ENCODE assay signal across 1 cellular context in the genomic region with DNA sequence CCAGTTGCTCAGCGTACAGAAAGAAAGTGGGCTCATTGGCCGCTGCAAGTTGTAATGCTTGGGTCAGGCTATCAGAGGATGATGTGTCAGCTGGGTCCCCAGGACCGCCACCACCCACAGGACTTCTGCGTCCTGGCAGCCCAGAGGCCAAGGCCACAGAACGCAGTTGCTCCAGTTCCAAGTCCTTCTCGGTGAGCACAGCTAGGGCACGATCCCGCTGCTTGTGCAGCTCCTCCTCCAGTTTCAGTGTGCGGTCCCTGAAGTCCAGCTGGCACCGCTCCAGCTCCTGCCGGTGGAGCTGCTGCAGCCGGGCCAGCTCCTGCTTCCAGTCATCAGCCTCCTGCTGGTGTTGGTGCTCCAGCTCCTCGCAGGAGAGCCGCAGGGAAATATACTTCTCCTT.
TF ChIP-seq lines count a peak whose summit lies in the region.

No MANE protein-coding gene starts in this region.

TF ChIP-seq in HepG2, 621 proteins besides CTCF, POLR2A, EP300 and RAD21 (continued from another document and continues in another):
- TF ChIP-seq, protein P1, sequence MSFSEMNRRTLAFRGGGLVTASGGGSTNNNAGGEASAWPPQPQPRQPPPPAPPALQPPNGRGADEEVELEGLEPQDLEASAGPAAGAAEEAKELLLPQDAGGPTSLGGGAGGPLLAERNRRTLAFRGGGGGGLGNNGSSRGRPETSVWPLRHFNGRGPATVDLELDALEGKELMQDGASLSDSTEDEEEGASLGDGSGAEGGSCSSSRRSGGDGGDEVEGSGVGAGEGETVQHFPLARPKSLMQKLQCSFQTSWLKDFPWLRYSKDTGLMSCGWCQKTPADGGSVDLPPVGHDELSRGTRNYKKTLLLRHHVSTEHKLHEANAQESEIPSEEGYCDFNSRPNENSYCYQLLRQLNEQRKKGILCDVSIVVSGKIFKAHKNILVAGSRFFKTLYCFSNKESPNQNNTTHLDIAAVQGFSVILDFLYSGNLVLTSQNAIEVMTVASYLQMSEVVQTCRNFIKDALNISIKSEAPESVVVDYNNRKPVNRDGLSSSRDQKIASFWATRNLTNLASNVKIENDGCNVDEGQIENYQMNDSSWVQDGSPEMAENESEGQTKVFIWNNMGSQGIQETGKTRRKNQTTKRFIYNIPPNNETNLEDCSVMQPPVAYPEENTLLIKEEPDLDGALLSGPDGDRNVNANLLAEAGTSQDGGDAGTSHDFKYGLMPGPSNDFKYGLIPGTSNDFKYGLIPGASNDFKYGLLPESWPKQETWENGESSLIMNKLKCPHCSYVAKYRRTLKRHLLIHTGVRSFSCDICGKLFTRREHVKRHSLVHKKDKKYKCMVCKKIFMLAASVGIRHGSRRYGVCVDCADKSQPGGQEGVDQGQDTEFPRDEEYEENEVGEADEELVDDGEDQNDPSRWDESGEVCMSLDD (CRISPR knock-in tag; IDR thresholded peaks at IDR 0.05; ENCODE audit: borderline replicate concordance): no peak
- TF ChIP-seq, protein P2, sequence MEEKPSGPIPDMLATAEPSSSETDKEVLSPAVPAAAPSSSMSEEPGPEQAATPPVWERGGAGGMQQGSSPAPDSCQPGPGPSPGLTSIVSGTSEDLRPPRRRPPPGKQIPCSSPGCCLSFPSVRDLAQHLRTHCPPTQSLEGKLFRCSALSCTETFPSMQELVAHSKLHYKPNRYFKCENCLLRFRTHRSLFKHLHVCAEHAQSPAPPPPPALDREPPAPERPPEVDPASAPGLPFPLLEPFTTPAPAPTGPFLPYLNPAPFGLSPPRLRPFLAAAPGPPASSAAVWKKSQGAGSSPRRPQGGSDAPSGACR (CRISPR knock-in tag; IDR thresholded peaks at IDR 0.05): no peak
- TF ChIP-seq ZNF891 (CRISPR knock-in tag; IDR thresholded peaks at IDR 0.05) (no peak), ZBTB38 (CRISPR knock-in tag; IDR thresholded peaks at IDR 0.05) (peak; percentile 83), ZBTB7A (CRISPR knock-in tag; IDR thresholded peaks at IDR 0.05) (no peak), NFIC (IDR thresholded peaks at IDR 0.05; ENCODE audit: low read length) (no peak), GPN1 (CRISPR knock-in tag; IDR thresholded peaks at IDR 0.05; ENCODE audit: borderline replicate concordance) (no peak), KLF12 (CRISPR knock-in tag; IDR thresholded peaks at IDR 0.05; ENCODE audit: borderline replicate concordance) (peak; percentile 65; the same call in 1 of the 2 replicates), MYNN (CRISPR knock-in tag; IDR thresholded peaks at IDR 0.05; ENCODE audit: low read depth) (no peak), ZNF724P (CRISPR knock-in tag; IDR thresholded peaks at IDR 0.05; ENCODE audit: borderline replicate concordance) (no peak), ZNF747 (CRISPR knock-in tag; IDR thresholded peaks at IDR 0.05; ENCODE audit: borderline replicate concordance) (no peak), NONO (IDR thresholded peaks at IDR 0.05) (no peak), NONO (CRISPR knock-in tag; conservative IDR thresholded peaks at IDR 0.05) (peak; percentile 80), SIN3B (IDR thresholded peaks at IDR 0.05; ENCODE audit: low read length) (no peak), ZNF160 (CRISPR knock-in tag; IDR thresholded peaks at IDR 0.05) (0 out of 2 replicates have a peak, but pooled peaks have one; percentile 30), NCOA5 (CRISPR knock-in tag; IDR thresholded peaks at IDR 0.05) (no peak), YY1 (IDR thresholded peaks at IDR 0.05; ENCODE audit: insufficient read depth, insufficient replicate concordance, low read depth, low read length) (peak; percentile 30), MED1 (CRISPR knock-in tag; IDR thresholded peaks at IDR 0.05) (peak; percentile 75), LCORL (IDR thresholded peaks at IDR 0.05) (no peak), LCORL (CRISPR knock-in tag; IDR thresholded peaks at IDR 0.05) (peak; percentile 66; the same call in 1 of the 2 replicates), CEBPG (CRISPR knock-in tag; IDR thresholded peaks at IDR 0.05) (0 out of 2 replicates have a peak, but pooled peaks have one; percentile 11), MTA3 (CRISPR knock-in tag; IDR thresholded peaks at IDR 0.05) (no peak), ZNF263 (CRISPR knock-in tag; IDR thresholded peaks at IDR 0.05) (peak; percentile 97), ZNF136 (CRISPR knock-in tag; IDR thresholded peaks at IDR 0.05; ENCODE audit: low read depth) (no peak), MTF2 (CRISPR knock-in tag; IDR thresholded peaks at IDR 0.05; ENCODE audit: borderline replicate concordance) (no peak), ZNF207 (IDR thresholded peaks at IDR 0.05; ENCODE audit: borderline replicate concordance) (no peak), ARHGAP35 (CRISPR knock-in tag; IDR thresholded peaks at IDR 0.05; ENCODE audit: borderline replicate concordance) (no peak), ZNF615 (CRISPR knock-in tag; IDR thresholded peaks at IDR 0.05; ENCODE audit: borderline replicate concordance) (no peak), ZKSCAN5 (CRISPR knock-in tag; IDR thresholded peaks at IDR 0.05) (no peak), NR3C1 (CRISPR knock-in tag; IDR thresholded peaks at IDR 0.05) (no peak)
- TF ChIP-seq, protein P3, sequence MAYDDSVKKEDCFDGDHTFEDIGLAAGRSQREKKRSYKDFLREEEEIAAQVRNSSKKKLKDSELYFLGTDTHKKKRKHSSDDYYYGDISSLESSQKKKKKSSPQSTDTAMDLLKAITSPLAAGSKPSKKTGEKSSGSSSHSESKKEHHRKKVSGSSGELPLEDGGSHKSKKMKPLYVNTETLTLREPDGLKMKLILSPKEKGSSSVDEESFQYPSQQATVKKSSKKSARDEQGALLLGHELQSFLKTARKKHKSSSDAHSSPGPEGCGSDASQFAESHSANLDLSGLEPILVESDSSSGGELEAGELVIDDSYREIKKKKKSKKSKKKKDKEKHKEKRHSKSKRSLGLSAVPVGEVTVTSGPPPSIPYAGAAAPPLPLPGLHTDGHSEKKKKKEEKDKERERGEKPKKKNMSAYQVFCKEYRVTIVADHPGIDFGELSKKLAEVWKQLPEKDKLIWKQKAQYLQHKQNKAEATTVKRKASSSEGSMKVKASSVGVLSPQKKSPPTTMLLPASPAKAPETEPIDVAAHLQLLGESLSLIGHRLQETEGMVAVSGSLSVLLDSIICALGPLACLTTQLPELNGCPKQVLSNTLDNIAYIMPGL (CRISPR knock-in tag; IDR thresholded peaks at IDR 0.05; ENCODE audit: borderline replicate concordance in 1 of 2, low read depth in 1 of 2): no peak
- TF ChIP-seq, protein P4, sequence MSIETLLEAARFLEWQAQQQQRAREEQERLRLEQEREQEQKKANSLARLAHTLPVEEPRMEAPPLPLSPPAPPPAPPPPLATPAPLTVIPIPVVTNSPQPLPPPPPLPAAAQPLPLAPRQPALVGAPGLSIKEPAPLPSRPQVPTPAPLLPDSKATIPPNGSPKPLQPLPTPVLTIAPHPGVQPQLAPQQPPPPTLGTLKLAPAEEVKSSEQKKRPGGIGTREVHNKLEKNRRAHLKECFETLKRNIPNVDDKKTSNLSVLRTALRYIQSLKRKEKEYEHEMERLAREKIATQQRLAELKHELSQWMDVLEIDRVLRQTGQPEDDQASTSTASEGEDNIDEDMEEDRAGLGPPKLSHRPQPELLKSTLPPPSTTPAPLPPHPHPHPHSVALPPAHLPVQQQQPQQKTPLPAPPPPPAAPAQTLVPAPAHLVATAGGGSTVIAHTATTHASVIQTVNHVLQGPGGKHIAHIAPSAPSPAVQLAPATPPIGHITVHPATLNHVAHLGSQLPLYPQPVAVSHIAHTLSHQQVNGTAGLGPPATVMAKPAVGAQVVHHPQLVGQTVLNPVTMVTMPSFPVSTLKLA (IDR thresholded peaks at IDR 0.05): no peak
- TF ChIP-seq, protein P5, sequence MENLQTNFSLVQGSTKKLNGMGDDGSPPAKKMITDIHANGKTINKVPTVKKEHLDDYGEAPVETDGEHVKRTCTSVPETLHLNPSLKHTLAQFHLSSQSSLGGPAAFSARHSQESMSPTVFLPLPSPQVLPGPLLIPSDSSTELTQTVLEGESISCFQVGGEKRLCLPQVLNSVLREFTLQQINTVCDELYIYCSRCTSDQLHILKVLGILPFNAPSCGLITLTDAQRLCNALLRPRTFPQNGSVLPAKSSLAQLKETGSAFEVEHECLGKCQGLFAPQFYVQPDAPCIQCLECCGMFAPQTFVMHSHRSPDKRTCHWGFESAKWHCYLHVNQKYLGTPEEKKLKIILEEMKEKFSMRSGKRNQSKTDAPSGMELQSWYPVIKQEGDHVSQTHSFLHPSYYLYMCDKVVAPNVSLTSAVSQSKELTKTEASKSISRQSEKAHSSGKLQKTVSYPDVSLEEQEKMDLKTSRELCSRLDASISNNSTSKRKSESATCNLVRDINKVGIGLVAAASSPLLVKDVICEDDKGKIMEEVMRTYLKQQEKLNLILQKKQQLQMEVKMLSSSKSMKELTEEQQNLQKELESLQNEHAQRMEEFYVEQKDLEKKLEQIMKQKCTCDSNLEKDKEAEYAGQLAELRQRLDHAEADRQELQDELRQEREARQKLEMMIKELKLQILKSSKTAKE (CRISPR knock-in tag; IDR thresholded peaks at IDR 0.05; ENCODE audit: borderline replicate concordance): no peak
- TF ChIP-seq, protein P6, sequence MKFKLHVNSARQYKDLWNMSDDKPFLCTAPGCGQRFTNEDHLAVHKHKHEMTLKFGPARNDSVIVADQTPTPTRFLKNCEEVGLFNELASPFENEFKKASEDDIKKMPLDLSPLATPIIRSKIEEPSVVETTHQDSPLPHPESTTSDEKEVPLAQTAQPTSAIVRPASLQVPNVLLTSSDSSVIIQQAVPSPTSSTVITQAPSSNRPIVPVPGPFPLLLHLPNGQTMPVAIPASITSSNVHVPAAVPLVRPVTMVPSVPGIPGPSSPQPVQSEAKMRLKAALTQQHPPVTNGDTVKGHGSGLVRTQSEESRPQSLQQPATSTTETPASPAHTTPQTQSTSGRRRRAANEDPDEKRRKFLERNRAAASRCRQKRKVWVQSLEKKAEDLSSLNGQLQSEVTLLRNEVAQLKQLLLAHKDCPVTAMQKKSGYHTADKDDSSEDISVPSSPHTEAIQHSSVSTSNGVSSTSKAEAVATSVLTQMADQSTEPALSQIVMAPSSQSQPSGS (CRISPR knock-in tag; IDR thresholded peaks at IDR 0.05): peak; percentile 49; the same call in 1 of the 2 replicates
- TF ChIP-seq, protein P7, sequence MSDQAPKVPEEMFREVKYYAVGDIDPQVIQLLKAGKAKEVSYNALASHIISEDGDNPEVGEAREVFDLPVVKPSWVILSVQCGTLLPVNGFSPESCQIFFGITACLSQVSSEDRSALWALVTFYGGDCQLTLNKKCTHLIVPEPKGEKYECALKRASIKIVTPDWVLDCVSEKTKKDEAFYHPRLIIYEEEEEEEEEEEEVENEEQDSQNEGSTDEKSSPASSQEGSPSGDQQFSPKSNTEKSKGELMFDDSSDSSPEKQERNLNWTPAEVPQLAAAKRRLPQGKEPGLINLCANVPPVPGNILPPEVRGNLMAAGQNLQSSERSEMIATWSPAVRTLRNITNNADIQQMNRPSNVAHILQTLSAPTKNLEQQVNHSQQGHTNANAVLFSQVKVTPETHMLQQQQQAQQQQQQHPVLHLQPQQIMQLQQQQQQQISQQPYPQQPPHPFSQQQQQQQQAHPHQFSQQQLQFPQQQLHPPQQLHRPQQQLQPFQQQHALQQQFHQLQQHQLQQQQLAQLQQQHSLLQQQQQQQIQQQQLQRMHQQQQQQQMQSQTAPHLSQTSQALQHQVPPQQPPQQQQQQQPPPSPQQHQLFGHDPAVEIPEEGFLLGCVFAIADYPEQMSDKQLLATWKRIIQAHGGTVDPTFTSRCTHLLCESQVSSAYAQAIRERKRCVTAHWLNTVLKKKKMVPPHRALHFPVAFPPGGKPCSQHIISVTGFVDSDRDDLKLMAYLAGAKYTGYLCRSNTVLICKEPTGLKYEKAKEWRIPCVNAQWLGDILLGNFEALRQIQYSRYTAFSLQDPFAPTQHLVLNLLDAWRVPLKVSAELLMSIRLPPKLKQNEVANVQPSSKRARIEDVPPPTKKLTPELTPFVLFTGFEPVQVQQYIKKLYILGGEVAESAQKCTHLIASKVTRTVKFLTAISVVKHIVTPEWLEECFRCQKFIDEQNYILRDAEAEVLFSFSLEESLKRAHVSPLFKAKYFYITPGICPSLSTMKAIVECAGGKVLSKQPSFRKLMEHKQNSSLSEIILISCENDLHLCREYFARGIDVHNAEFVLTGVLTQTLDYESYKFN (CRISPR knock-in tag; conservative IDR thresholded peaks at IDR 0.05): peak; percentile 77
- TF ChIP-seq, protein P8, sequence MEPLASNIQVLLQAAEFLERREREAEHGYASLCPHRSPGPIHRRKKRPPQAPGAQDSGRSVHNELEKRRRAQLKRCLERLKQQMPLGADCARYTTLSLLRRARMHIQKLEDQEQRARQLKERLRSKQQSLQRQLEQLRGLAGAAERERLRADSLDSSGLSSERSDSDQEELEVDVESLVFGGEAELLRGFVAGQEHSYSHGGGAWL (CRISPR knock-in tag; IDR thresholded peaks at IDR 0.05): 0 out of 2 replicates have a peak, but pooled peaks have one; percentile 31
- TF ChIP-seq, protein P9, sequence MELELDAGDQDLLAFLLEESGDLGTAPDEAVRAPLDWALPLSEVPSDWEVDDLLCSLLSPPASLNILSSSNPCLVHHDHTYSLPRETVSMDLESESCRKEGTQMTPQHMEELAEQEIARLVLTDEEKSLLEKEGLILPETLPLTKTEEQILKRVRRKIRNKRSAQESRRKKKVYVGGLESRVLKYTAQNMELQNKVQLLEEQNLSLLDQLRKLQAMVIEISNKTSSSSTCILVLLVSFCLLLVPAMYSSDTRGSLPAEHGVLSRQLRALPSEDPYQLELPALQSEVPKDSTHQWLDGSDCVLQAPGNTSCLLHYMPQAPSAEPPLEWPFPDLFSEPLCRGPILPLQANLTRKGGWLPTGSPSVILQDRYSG (CRISPR knock-in tag; IDR thresholded peaks at IDR 0.05): no peak
- TF ChIP-seq, protein P10, sequence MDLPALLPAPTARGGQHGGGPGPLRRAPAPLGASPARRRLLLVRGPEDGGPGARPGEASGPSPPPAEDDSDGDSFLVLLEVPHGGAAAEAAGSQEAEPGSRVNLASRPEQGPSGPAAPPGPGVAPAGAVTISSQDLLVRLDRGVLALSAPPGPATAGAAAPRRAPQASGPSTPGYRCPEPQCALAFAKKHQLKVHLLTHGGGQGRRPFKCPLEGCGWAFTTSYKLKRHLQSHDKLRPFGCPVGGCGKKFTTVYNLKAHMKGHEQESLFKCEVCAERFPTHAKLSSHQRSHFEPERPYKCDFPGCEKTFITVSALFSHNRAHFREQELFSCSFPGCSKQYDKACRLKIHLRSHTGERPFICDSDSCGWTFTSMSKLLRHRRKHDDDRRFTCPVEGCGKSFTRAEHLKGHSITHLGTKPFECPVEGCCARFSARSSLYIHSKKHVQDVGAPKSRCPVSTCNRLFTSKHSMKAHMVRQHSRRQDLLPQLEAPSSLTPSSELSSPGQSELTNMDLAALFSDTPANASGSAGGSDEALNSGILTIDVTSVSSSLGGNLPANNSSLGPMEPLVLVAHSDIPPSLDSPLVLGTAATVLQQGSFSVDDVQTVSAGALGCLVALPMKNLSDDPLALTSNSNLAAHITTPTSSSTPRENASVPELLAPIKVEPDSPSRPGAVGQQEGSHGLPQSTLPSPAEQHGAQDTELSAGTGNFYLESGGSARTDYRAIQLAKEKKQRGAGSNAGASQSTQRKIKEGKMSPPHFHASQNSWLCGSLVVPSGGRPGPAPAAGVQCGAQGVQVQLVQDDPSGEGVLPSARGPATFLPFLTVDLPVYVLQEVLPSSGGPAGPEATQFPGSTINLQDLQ (CRISPR knock-in tag; IDR thresholded peaks at IDR 0.05): no peak
- TF ChIP-seq, protein P11, sequence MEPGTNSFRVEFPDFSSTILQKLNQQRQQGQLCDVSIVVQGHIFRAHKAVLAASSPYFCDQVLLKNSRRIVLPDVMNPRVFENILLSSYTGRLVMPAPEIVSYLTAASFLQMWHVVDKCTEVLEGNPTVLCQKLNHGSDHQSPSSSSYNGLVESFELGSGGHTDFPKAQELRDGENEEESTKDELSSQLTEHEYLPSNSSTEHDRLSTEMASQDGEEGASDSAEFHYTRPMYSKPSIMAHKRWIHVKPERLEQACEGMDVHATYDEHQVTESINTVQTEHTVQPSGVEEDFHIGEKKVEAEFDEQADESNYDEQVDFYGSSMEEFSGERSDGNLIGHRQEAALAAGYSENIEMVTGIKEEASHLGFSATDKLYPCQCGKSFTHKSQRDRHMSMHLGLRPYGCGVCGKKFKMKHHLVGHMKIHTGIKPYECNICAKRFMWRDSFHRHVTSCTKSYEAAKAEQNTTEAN (CRISPR knock-in tag; conservative IDR thresholded peaks at IDR 0.05): no peak
